In genomic region chr10:58477122-58477521, GRCh38 we compare ENCODE assay signal across 16 cellular contexts. TPM values are rescaled to one million over a fixed set of nuclear protein-coding genes. Genes with fewer than 3 reads are reported as not detected.
DNase-seq lines count a peak whose midpoint lies in the region; ATAC-seq and TF ChIP-seq lines count a peak whose summit lies in the region.
"Had no signal": no experiment of that assay in that cellular context is flagged by ENCODE, and none has a peak within 500 bp of the region (broad histone marks: within the 10 kb centered on the region; RNA-seq: fewer than 3 reads in every experiment).

No MANE protein-coding gene starts in this region.

- H3K4me3 ChIP-seq in AG10803 (ENCODE audit: low read length) (no peak overlapping the region), fibroblast of the aortic adventitia (ENCODE audit: low read depth, low read length) (no peak overlapping the region)

- H3K27ac Mint-ChIP-seq in nephron = peak overlapping the region; percentile 72 to 87 (median 86)
- H3K27ac Mint-ChIP-seq: B cell, T-cell had no signal

- TF ChIP-seq CTCF in AG10803 (conservative IDR thresholded peaks at IDR 0.05; ENCODE audit: low read length) = no peak
- TF ChIP-seq CTCF in fibroblast of the aortic adventitia (IDR thresholded peaks at IDR 0.05; ENCODE audit: insufficient read depth, low read length) = no peak
- TF ChIP-seq CTCF in nephron (IDR thresholded peaks at IDR 0.05; ENCODE audit: unreplicated experiment in 3 of 3) = no peak

- H3K36me3 Mint-ChIP-seq in nephron (ENCODE audit: low read depth) = no peaks in the 10 kb centered on the region
- H3K36me3 Mint-ChIP-seq: T-cell had no signal

- ATAC-seq in GM18858 (IDR thresholded peaks at IDR 0.05; ENCODE audit: unreplicated experiment) = no peak
- ATAC-seq in HG03442 (IDR thresholded peaks at IDR 0.05; ENCODE audit: unreplicated experiment) = no peak
- ATAC-seq: HepG2, T-cell had no signal

- H3K27me3 Mint-ChIP-seq in nephron (ENCODE audit: low read depth) = no peaks in the 10 kb centered on the region

- H3K4me3 Mint-ChIP-seq in nephron = peak overlapping the region in 1 of 3 experiments; percentile 13
- H3K4me3 Mint-ChIP-seq: B cell, T-cell had no signal

- no peaks in the 10 kb centered on the region for H3K9me3 Mint-ChIP-seq in nephron
- H3K9me3 Mint-ChIP-seq: T-cell had no signal

- DNase-seq in AG10803 (ENCODE audit: low read depth) (peak; percentile 82), NCI-H226 (peak; percentile 77), fibroblast of the aortic adventitia (ENCODE audit: low read depth) (peak; percentile 93), NCI-H526 (lab: John Stamatoyannopoulos, UW) (no peak)
- DNase-seq in stimulated activated CD4-positive, alpha-beta T cell treated with anti-CD3 and anti-CD28 coated beads, Interleukin-12 subunit alpha, Interleukin-12 subunit beta, amount 100 ng/mL, for 4 hours = no peak
- DNase-seq: dermis blood vessel endothelial cell; GDM1; NCI-H187; NK-92 treated with Interleukin-12 subunit alpha and Interleukin-12 subunit beta, amount 100 ng/mL, for 24 hours; T-cell; trophoblast cell had no signal

- peaks cover 20% of the 10 kb centered on the region for H3K4me1 Mint-ChIP-seq in nephron
- H3K4me1 Mint-ChIP-seq: B cell had no signal

RNA-seq across cellular contexts. Expression of gene BICC1, which starts 35.5 kb away (rescaled TPM):
- total RNA-seq in fibroblast of the aortic adventitia (ENCODE audit: low replicate concordance) = 123 and 177 TPM in 2 replicates
- total RNA-seq: B cell had no signal

Comparison
In these comparisons a context has a peak if more than half of its experiments do, and no peak if none do; other contexts are left out.
1. DNase-seq: peak in AG10803 (single experiment), NCI-H226 (single experiment) and fibroblast of the aortic adventitia (single experiment); none in stimulated activated CD4-positive, alpha-beta T cell treated with anti-CD3 and anti-CD28 coated beads, Interleukin-12 subunit alpha, Interleukin-12 subunit beta, amount 100 ng/mL, for 4 hours (single experiment) and NCI-H526 (0 of 2).